In the genomic region with DNA sequence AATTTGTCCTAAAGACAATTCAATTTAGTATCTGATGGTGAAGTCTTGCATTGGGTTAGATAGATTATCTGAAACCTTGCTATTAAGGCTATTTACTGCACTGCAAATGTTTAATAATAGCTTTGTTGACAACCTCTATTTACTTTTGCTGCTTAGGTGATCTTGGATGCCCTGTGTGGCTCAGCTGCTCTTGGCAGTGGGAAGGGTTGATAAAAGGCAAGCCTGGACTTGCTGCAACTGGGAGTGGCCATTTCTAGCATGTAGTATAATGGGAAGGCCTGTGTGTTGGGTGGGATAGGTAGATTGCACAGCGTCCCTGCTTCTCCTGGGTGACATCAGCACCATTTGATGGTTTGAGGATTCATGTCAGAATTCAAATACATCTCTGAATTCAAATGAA, we compare ENCODE assay signal across 10 cellular contexts.
A peak's percentile ranks its signal among the peaks of the same experiment; 100 is the strongest.
DNase-seq lines count a peak whose midpoint lies in the region; ATAC-seq and TF ChIP-seq lines count a peak whose summit lies in the region.
"Had no signal": no experiment of that assay in that cellular context is flagged by ENCODE, and none has a peak within 500 bp of the region (broad histone marks: within the 10 kb centered on the region; RNA-seq: fewer than 3 reads in every experiment).

No MANE protein-coding gene starts in this region.

- ATAC-seq in stimulated activated naive B cell treated with anti-CD40 and anti-IgM and Interleukin-4, amounts not matched to agents 10 μg/mL and 1 μg/mL and 100 μg/mL, for 72 hours (replicated peaks) = no peak
- ATAC-seq in HG03175 (IDR thresholded peaks at IDR 0.05; ENCODE audit: unreplicated experiment) = no peak

- H3K4me3 Mint-ChIP-seq in stimulated activated naive B cell treated with anti-CD40 and anti-IgM and Interleukin-4, amounts not matched to agents 10 μg/mL and 1 μg/mL and 100 μg/mL, for 72 hours = no peak overlapping the region

- TF ChIP-seq CTCF in fibroblast of pulmonary artery (IDR thresholded peaks at IDR 0.05; ENCODE audit: low read length, missing control alignments) = no peak

- peak overlapping the region; percentile 16 for H3K27ac Mint-ChIP-seq in stimulated activated naive B cell treated with anti-CD40 and anti-IgM and Interleukin-4, amounts not matched to agents 10 μg/mL and 1 μg/mL and 100 μg/mL, for 72 hours

- no peaks in the 10 kb centered on the region for H3K27me3 Mint-ChIP-seq in stimulated activated naive B cell treated with anti-CD40 and anti-IgM and Interleukin-4, amounts not matched to agents 10 μg/mL and 1 μg/mL and 100 μg/mL, for 72 hours

- peaks cover 7% of the 10 kb centered on the region in 2 donors for H3K36me3 Mint-ChIP-seq in stimulated activated naive B cell treated with anti-CD40 and anti-IgM and Interleukin-4, amounts not matched to agents 10 μg/mL and 1 μg/mL and 100 μg/mL, for 72 hours

- peak; percentile 8 to 12 for DNase-seq in NCI-H446 (lab: John Stamatoyannopoulos, UW)
- DNase-seq in NCI-H446 treated with DMSO at 0.1 percent for 48 hours (lab: John Stamatoyannopoulos, UW) = no peak
- peak; percentile 99 for DNase-seq in NCI-H748 (lab: John Stamatoyannopoulos, UW; ENCODE audit: unreplicated experiment)
- peak; percentile 62 for DNase-seq in fibroblast of pulmonary artery (ENCODE audit: low read depth)
- no peak for DNase-seq in stimulated activated naive B cell treated with anti-CD40 and anti-IgM and Interleukin-4, amounts not matched to agents 10 μg/mL and 1 μg/mL and 100 μg/mL, for 72 hours
- no peak for DNase-seq in hypothalamus (lab: John Stamatoyannopoulos, UW)
- no peak for DNase-seq in activated CD4-positive, alpha-beta T cell treated with anti-CD3 and anti-CD28 coated beads for 48 hours
- DNase-seq: amygdala; stimulated activated CD4-positive, alpha-beta T cell treated with anti-CD3 and anti-CD28 coated beads, Interleukin-4, amount 100 ng/mL, for 1 hour had no signal

- no peaks in the 10 kb centered on the region for H3K9me3 Mint-ChIP-seq in stimulated activated naive B cell treated with anti-CD40 and anti-IgM and Interleukin-4, amounts not matched to agents 10 μg/mL and 1 μg/mL and 100 μg/mL, for 72 hours

- peaks cover 13 to 37% of the 10 kb centered on the region in 2 donors for H3K4me1 Mint-ChIP-seq in stimulated activated naive B cell treated with anti-CD40 and anti-IgM and Interleukin-4, amounts not matched to agents 10 μg/mL and 1 μg/mL and 100 μg/mL, for 72 hours

- H3K4me3 ChIP-seq in fibroblast of pulmonary artery (replicated peaks; ENCODE audit: low read depth, low read length) = no peak overlapping the region

Comparison
In these comparisons a context has a peak if more than half of its experiments do, and no peak if none do; other contexts are left out.
1. DNase-seq: peak in NCI-H446 (2 of 2), NCI-H748 (single experiment) and fibroblast of pulmonary artery (single experiment); none in NCI-H446 treated with DMSO at 0.1 percent for 48 hours (single experiment), stimulated activated naive B cell treated with anti-CD40 and anti-IgM and Interleukin-4, amounts not matched to agents 10 μg/mL and 1 μg/mL and 100 μg/mL, for 72 hours (single experiment), hypothalamus (0 of 51) and activated CD4-positive, alpha-beta T cell treated with anti-CD3 and anti-CD28 coated beads for 48 hours (single experiment).